ENCODE assay signal across 8 cellular contexts in the genomic region with DNA sequence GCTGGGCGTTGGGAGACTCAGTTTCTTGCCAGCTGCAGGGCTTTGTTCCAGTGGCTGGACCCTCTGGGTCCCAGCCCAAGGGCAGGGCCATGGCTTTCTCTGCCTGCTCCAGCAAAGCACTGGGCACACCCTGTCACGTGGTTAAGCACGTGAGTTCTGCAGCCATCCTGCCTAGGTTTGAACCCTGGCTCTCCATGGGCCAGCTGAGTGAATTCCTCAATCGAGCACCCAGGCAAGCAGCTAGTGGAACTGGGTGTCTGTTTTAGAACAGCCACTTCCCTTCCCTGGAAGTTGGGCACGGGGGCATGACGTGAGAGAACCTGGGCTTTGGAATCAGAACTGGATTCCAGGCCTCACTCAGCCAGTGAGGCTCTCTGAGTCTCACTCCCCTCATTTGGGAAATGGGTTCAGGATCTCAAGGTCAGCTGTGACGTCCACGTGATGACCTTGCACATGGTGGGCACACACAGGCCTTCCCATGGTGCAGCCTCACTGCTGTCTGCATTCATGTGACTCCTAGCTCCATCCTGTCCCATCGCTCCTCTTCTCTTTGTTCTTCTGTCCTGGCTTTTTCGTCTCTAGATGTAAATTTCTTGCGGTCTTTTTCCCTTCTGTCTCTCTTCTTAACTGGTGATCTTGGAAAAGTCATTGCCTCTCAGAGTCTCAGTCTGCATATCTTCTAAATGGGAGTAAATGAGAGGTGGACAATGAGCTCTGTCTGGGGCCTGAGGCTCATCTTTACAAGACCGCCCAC. TPM values are rescaled to one million over a fixed set of nuclear protein-coding genes. Genes with fewer than 3 reads are reported as not detected.
DNase-seq lines count a peak whose midpoint lies in the region; ATAC-seq and TF ChIP-seq lines count a peak whose summit lies in the region.

No MANE protein-coding gene starts in this region.

- peak overlapping the region; percentile 96 to 98 (median 98) for H3K27ac Mint-ChIP-seq in immature natural killer cell
- H3K27ac Mint-ChIP-seq in HFFc6, result no peak overlapping the region

- ATAC-seq in GM21619 (IDR thresholded peaks at IDR 0.05; ENCODE audit: unreplicated experiment), result no peak
- ATAC-seq in HG03354 (IDR thresholded peaks at IDR 0.05; ENCODE audit: poor library complexity, severe bottlenecking, unreplicated experiment), result no peak

- H3K4me1 Mint-ChIP-seq in immature natural killer cell (peaks cover 87% of the 10 kb centered on the region in 2 donors), HFFc6 (ENCODE audit: low read depth) (peaks cover 5% of the 10 kb centered on the region; the same call in 1 of the 2 replicates)

- peaks cover 17 to 38% (median 22%) of the 10 kb centered on the region in 3 donors for H3K27me3 Mint-ChIP-seq in immature natural killer cell (ENCODE audit: low read depth in 3 of 3)
- H3K27me3 Mint-ChIP-seq in HFFc6 (ENCODE audit: insufficient read depth), result peaks cover 20% of the 10 kb centered on the region

- no peaks in the 10 kb centered on the region for H3K36me3 Mint-ChIP-seq in immature natural killer cell
- H3K36me3 Mint-ChIP-seq in HFFc6 (ENCODE audit: low read depth), result no peaks in the 10 kb centered on the region

- H3K4me3 Mint-ChIP-seq in immature natural killer cell (peak overlapping the region; percentile 82 to 86 (median 84)), HFFc6 (no peak overlapping the region)

- H3K9me3 Mint-ChIP-seq in immature natural killer cell, result no peaks in the 10 kb centered on the region
- H3K9me3 Mint-ChIP-seq in HFFc6, result no peaks in the 10 kb centered on the region

- peak; percentile 73 for DNase-seq in activated CD8-positive, alpha-beta memory T cell treated with anti-CD3 and anti-CD28 coated beads for 24 hours
- DNase-seq in activated CD8-positive, alpha-beta memory T cell treated with anti-CD3 and anti-CD28 coated beads, Interleukin-2, amount 50 U/mL, for 48 hours, result no peak
- no peak for DNase-seq in immature natural killer cell
- DNase-seq in superior temporal gyrus (ENCODE audit: extremely low spot score), result peak; percentile 12
- no peak for DNase-seq in HFFc6

- H3K27ac ChIP-seq in VCaP, result peak overlapping the region; percentile 63

- TF ChIP-seq CTCF in VCaP (conservative IDR thresholded peaks at IDR 0.05) (no peak), HFFc6 (IDR thresholded peaks at IDR 0.05) (no peak)

RNA-seq across cellular contexts. Expression of a gene that starts 45.9 kb away (rescaled TPM):
- 10 to 100 TPM in 1 of 3 donors, 1 to 10 TPM in 2; 4.1 to 17.2 (median 9.6) TPM for polyA plus RNA-seq in immature natural killer cell
- total RNA-seq in HFFc6 (2021; fragmentation: NEBNext Ultra II Directional; extraction: Animal tissue kit (Norgen Biotek cat#: 25700)), result 10 to 100 TPM; 12.0 to 16.3 (median 13.2) TPM

Comparison
In these comparisons a context has a peak if more than half of its experiments do, and no peak if none do; other contexts are left out.
1. DNase-seq: peak in activated CD8-positive, alpha-beta memory T cell treated with anti-CD3 and anti-CD28 coated beads for 24 hours (single experiment) and superior temporal gyrus (single experiment); none in activated CD8-positive, alpha-beta memory T cell treated with anti-CD3 and anti-CD28 coated beads, Interleukin-2, amount 50 U/mL, for 48 hours (single experiment), immature natural killer cell (0 of 3) and HFFc6 (single experiment).